Comparison of ENCODE assay signal across 9 cellular contexts in the genomic region with DNA sequence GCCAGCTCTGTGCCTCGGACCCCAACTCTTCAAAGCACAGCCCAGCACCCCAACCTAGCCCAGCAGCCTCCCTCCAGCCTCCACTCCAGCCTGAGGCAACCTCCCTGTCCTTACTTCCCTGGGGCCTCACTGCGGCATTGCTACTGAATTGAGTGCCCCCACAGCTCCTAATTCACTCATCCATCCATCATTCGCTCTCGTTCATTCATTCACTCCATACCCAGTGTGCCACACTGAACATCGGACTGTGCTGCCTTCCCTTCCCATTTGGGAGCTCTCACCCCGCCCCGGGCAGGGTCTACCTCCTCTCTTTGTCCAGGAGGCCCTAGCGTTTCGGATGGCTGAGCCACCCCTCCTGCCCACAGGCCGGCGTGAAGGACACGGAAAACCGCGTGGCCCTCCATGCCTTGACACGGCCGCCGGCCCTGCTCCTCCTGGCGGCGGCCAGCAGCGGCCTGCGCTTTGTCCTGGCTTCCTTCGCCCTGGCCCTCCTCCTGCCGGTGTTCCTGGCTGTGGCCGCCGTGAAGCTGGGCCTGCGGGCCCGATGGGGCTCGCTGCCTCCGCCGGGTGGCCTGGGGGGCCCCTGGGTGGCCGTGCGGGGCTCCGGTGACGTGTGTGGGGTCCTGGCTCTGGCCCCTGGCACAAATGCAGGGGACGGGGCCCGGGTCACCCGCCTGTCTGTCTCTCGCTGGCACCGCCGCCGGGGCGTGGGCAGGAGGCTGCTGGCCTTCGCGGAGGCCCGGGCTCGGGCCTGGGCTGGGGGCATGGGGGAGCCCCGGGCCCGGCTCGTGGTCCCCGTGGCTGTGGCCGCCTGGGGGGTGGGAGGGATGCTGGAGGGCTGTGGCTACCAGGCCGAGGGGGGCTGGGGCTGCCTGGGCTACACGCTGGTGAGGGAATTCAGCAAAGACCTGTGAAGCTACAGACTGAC. TPM values are rescaled to one million over a fixed set of nuclear protein-coding genes. Genes with fewer than 3 reads are reported as not detected.
DNase-seq lines count a peak whose midpoint lies in the region; ATAC-seq and TF ChIP-seq lines count a peak whose summit lies in the region.
"Had no signal": no experiment of that assay in that cellular context is flagged by ENCODE, and none has a peak within 500 bp of the region (broad histone marks: within the 10 kb centered on the region; RNA-seq: fewer than 3 reads in every experiment).

No MANE protein-coding gene starts in this region.

- peak overlapping the region; percentile 95 for H3K4me2 ChIP-seq in skeletal muscle satellite cell (ENCODE audit: low read length)

- no peaks in the 10 kb centered on the region for H3K27me3 ChIP-seq in skeletal muscle satellite cell (ENCODE audit: control insufficient read depth, insufficient read depth, low read length)

- peaks cover 50% of the 10 kb centered on the region for H3K4me1 ChIP-seq in skeletal muscle satellite cell (ENCODE audit: control insufficient read depth, insufficient read depth, low read length)

- H3K36me3 ChIP-seq in skeletal muscle satellite cell (ENCODE audit: insufficient read depth, low read length): peaks cover 8% of the 10 kb centered on the region

- DNase-seq in GM10266 (ENCODE audit: extremely low spot score) (peak; percentile 38), foreskin fibroblast (no peak), A172 (ENCODE audit: low spot score) (no peak), MV-4-11 (lab: John Stamatoyannopoulos, UW) (no peak), erythroblast (lab: John Stamatoyannopoulos, UW) (no peak)

- no peaks in the 10 kb centered on the region for H3K9me3 ChIP-seq in skeletal muscle satellite cell (replicated peaks; ENCODE audit: low read length)

- TF ChIP-seq CTCF in GM10266 (IDR thresholded peaks at IDR 0.05; ENCODE audit: control insufficient read depth, insufficient read depth, low read depth, missing control alignments) (no peak), VCaP (conservative IDR thresholded peaks at IDR 0.05) (no peak), foreskin fibroblast (IDR thresholded peaks at IDR 0.05; ENCODE audit: low read depth, low read length) (no peak)

- H3K9ac ChIP-seq in skeletal muscle satellite cell (ENCODE audit: low read depth, low read length): peak overlapping the region; percentile 83

- no peak for TF ChIP-seq POLR2A in erythroblast (IDR thresholded peaks at IDR 0.05; ENCODE audit: low read length)

- 0 out of 2 replicates have a peak overlapping the region, but pooled peaks have one; percentile 82 for H3K27ac ChIP-seq in VCaP

- H3K4me3 ChIP-seq in foreskin fibroblast (ENCODE audit: low read depth in 1 of 2, low read length in 2 of 2) (peak overlapping the region; percentile 42 to 63), skeletal muscle satellite cell (ENCODE audit: low read length) (peak overlapping the region; percentile 78)

- no peak for ATAC-seq in GM21717 (IDR thresholded peaks at IDR 0.05; ENCODE audit: unreplicated experiment)

RNA-seq across cellular contexts. Expression of a gene that starts 1.3 kb away (rescaled TPM):
- total RNA-seq in skeletal muscle satellite cell (2012; rRNA removed): 10.0 and 10.9 TPM in 2 replicates
- 56.2 and 65.7 TPM in 2 replicates for total RNA-seq in A172 (2014; rRNA removed; shearing (Covaris generic))

RNA-seq across cellular contexts. Expression of a gene that starts 1.9 kb away (rescaled TPM):
- 11.9 and 24.2 TPM in 2 replicates for total RNA-seq in skeletal muscle satellite cell (2012; rRNA removed)
- total RNA-seq in A172 (2014; rRNA removed; shearing (Covaris generic)): 1.1 and 1.2 TPM in 2 replicates

RNA-seq across cellular contexts. Expression of a gene that starts 9.9 kb away (rescaled TPM):
- 0.66 and 2.0 TPM in 2 replicates for total RNA-seq in skeletal muscle satellite cell (2012; rRNA removed)
- 4.1 and 4.8 TPM in 2 replicates for total RNA-seq in A172 (2014; rRNA removed; shearing (Covaris generic))

RNA-seq across cellular contexts. Expression of a gene that starts 21.8 kb away (rescaled TPM):
- total RNA-seq in skeletal muscle satellite cell (2012; rRNA removed): not detected in 2 replicates
- 0.07 TPM in 1 of 2 replicates, not detected in the other for total RNA-seq in A172 (2014; rRNA removed; shearing (Covaris generic))
- total RNA-seq: pulmonary artery endothelial cell had no signal

RNA-seq across cellular contexts. Expression of a gene that starts 24.9 kb away (rescaled TPM):
- 86.7 and 97.9 TPM in 2 replicates for total RNA-seq in skeletal muscle satellite cell (2012; rRNA removed)
- total RNA-seq in A172 (2014; rRNA removed; shearing (Covaris generic)): 114 and 139 TPM in 2 replicates
